1 cellular context compared by ENCODE assay signal in genomic region chr7:77662869-77663268, GRCh38.
A peak's percentile ranks its signal among the peaks of the same experiment; 100 is the strongest.
TF ChIP-seq lines count a peak whose summit lies in the region.

No MANE protein-coding gene starts in this region.

TF ChIP-seq in K562, 482 proteins besides CTCF, POLR2A, EP300 and RAD21 (continued from another document and continues in another):
- no peak for TF ChIP-seq REST (CRISPR knock-in tag; IDR thresholded peaks at IDR 0.05; ENCODE audit: low read depth)
- no peak for TF ChIP-seq CHCHD3 (CRISPR knock-in tag; IDR thresholded peaks at IDR 0.05)
- TF ChIP-seq CXXC5 (CRISPR knock-in tag; IDR thresholded peaks at IDR 0.05), result no peak
- TF ChIP-seq ZNF592 (IDR thresholded peaks at IDR 0.05), result no peak
- TF ChIP-seq NCOA2 (IDR thresholded peaks at IDR 0.05; ENCODE audit: partially characterized antibody in 2 of 2), result no peak
- 0 out of 2 replicates have a peak, but pooled peaks have one; percentile 40 for TF ChIP-seq NBN (IDR thresholded peaks at IDR 0.05; ENCODE audit: low read depth)
- TF ChIP-seq ZNF143 (CRISPR knock-in tag; IDR thresholded peaks at IDR 0.05), result no peak
- TF ChIP-seq RNF219 (CRISPR knock-in tag; IDR thresholded peaks at IDR 0.05), result no peak
- TF ChIP-seq ZSCAN32 (CRISPR knock-in tag; IDR thresholded peaks at IDR 0.05), result no peak
- no peak for TF ChIP-seq ARID4B (CRISPR knock-in tag; IDR thresholded peaks at IDR 0.05)
- no peak for TF ChIP-seq COPS2 (conservative IDR thresholded peaks at IDR 0.05)
- no peak for TF ChIP-seq SIN3A (IDR thresholded peaks at IDR 0.05; ENCODE audit: borderline replicate concordance in 2 of 2, control insufficient read depth in 1 of 2, low read depth in 2 of 2, low read length in 2 of 2)
- TF ChIP-seq JUN (IDR thresholded peaks at IDR 0.05; ENCODE audit: borderline replicate concordance, low read depth, low read length), result no peak
- TF ChIP-seq JUN (CRISPR knock-in tag; IDR thresholded peaks at IDR 0.05; ENCODE audit: borderline replicate concordance), result no peak
- no peak for TF ChIP-seq SIN3B (IDR thresholded peaks at IDR 0.05; ENCODE audit: low read depth)
- TF ChIP-seq THRB (CRISPR knock-in tag; conservative IDR thresholded peaks at IDR 0.05), result 0 out of 2 replicates have a peak, but pooled peaks have one; percentile 74
- TF ChIP-seq ZNF41 (CRISPR knock-in tag; conservative IDR thresholded peaks at IDR 0.05), result no peak
- TF ChIP-seq ARHGAP35 (IDR thresholded peaks at IDR 0.05; ENCODE audit: partially characterized antibody), result no peak
- TF ChIP-seq ZNF76 (CRISPR knock-in tag; IDR thresholded peaks at IDR 0.05; ENCODE audit: borderline replicate concordance), result no peak
- TF ChIP-seq HBP1 (CRISPR knock-in tag; IDR thresholded peaks at IDR 0.05), result peak; percentile 83; the same call in 1 of the 2 replicates
- TF ChIP-seq SFPQ (IDR thresholded peaks at IDR 0.05; ENCODE audit: low read depth, low read length), result no peak
- TF ChIP-seq NR3C1 (CRISPR knock-in tag; IDR thresholded peaks at IDR 0.05), result no peak
- TF ChIP-seq ZKSCAN8 (CRISPR knock-in tag; IDR thresholded peaks at IDR 0.05), result no peak
- no peak for TF ChIP-seq ZNF707 (CRISPR knock-in tag; conservative IDR thresholded peaks at IDR 0.05)
- TF ChIP-seq ZFPM2 (CRISPR knock-in tag; IDR thresholded peaks at IDR 0.05), result no peak
- TF ChIP-seq ZFX (CRISPR knock-in tag; IDR thresholded peaks at IDR 0.05), result no peak
- no peak for TF ChIP-seq BMI1 (IDR thresholded peaks at IDR 0.05; ENCODE audit: low read length)
- TF ChIP-seq ZNF398 (CRISPR knock-in tag; IDR thresholded peaks at IDR 0.05), result no peak
